ENCODE assay signal across 1 cellular context in genomic region chr1:213492161-213493041, GRCh38.
A peak's percentile ranks its signal among the peaks of the same experiment; 100 is the strongest.
TF ChIP-seq lines count a peak whose summit lies in the region.

No MANE protein-coding gene starts in this region.

TF ChIP-seq in HepG2, 621 proteins besides CTCF, POLR2A, EP300 and RAD21 (continued from another document and continues in another):
- 0 out of 2 replicates have a peak, but pooled peaks have one; percentile 45 for TF ChIP-seq TFE3 (CRISPR knock-in tag; IDR thresholded peaks at IDR 0.05)
- TF ChIP-seq ZSCAN29 (CRISPR knock-in tag; conservative IDR thresholded peaks at IDR 0.05), result 0 out of 2 replicates have a peak, but pooled peaks have one; percentile 26
- TF ChIP-seq ZUFSP (CRISPR knock-in tag; IDR thresholded peaks at IDR 0.05; ENCODE audit: borderline replicate concordance), result no peak
- no peak for TF ChIP-seq HDAC6 (IDR thresholded peaks at IDR 0.05; ENCODE audit: low read depth, low read length)
- TF ChIP-seq MTF2 (CRISPR knock-in tag; IDR thresholded peaks at IDR 0.05; ENCODE audit: borderline replicate concordance), result no peak
- TF ChIP-seq HDAC2 (CRISPR knock-in tag; IDR thresholded peaks at IDR 0.05), result peak; percentile 80
- no peak for TF ChIP-seq CEBPB (IDR thresholded peaks at IDR 0.05; ENCODE audit: borderline replicate concordance, low read depth, low read length)
- peak; percentile 67 for TF ChIP-seq MED1 (CRISPR knock-in tag; IDR thresholded peaks at IDR 0.05)
- no peak for TF ChIP-seq NFYC (CRISPR knock-in tag; IDR thresholded peaks at IDR 0.05)
- TF ChIP-seq, protein P1, sequence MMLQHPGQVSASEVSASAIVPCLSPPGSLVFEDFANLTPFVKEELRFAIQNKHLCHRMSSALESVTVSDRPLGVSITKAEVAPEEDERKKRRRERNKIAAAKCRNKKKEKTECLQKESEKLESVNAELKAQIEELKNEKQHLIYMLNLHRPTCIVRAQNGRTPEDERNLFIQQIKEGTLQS (CRISPR knock-in tag; IDR thresholded peaks at IDR 0.05), result no peak
- no peak for TF ChIP-seq ZNF776 (CRISPR knock-in tag; IDR thresholded peaks at IDR 0.05)
- peak; percentile 41; the same call in 1 of the 2 replicates for TF ChIP-seq MIER3 (CRISPR knock-in tag; IDR thresholded peaks at IDR 0.05; ENCODE audit: borderline replicate concordance)
- no peak for TF ChIP-seq SRSF1 (optimal IDR thresholded peaks at IDR 0.05; ENCODE audit: low read depth, low read length)
- no peak for TF ChIP-seq IRX3 (CRISPR knock-in tag; IDR thresholded peaks at IDR 0.05; ENCODE audit: borderline replicate concordance, low read depth)
- TF ChIP-seq, protein P2, sequence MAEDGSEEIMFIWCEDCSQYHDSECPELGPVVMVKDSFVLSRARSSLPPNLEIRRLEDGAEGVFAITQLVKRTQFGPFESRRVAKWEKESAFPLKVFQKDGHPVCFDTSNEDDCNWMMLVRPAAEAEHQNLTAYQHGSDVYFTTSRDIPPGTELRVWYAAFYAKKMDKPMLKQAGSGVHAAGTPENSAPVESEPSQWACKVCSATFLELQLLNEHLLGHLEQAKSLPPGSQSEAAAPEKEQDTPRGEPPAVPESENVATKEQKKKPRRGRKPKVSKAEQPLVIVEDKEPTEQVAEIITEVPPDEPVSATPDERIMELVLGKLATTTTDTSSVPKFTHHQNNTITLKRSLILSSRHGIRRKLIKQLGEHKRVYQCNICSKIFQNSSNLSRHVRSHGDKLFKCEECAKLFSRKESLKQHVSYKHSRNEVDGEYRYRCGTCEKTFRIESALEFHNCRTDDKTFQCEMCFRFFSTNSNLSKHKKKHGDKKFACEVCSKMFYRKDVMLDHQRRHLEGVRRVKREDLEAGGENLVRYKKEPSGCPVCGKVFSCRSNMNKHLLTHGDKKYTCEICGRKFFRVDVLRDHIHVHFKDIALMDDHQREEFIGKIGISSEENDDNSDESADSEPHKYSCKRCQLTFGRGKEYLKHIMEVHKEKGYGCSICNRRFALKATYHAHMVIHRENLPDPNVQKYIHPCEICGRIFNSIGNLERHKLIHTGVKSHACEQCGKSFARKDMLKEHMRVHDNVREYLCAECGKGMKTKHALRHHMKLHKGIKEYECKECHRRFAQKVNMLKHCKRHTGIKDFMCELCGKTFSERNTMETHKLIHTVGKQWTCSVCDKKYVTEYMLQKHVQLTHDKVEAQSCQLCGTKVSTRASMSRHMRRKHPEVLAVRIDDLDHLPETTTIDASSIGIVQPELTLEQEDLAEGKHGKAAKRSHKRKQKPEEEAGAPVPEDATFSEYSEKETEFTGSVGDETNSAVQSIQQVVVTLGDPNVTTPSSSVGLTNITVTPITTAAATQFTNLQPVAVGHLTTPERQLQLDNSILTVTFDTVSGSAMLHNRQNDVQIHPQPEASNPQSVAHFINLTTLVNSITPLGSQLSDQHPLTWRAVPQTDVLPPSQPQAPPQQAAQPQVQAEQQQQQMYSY (CRISPR knock-in tag; IDR thresholded peaks at IDR 0.05), result no peak
- TF ChIP-seq RNF2 (conservative IDR thresholded peaks at IDR 0.05; ENCODE audit: low read depth), result no peak
- TF ChIP-seq MED13 (CRISPR knock-in tag; IDR thresholded peaks at IDR 0.05), result peak; percentile 67; the same call in 1 of the 2 replicates
- TF ChIP-seq MIER2 (CRISPR knock-in tag; IDR thresholded peaks at IDR 0.05), result no peak
- TF ChIP-seq, protein P3, sequence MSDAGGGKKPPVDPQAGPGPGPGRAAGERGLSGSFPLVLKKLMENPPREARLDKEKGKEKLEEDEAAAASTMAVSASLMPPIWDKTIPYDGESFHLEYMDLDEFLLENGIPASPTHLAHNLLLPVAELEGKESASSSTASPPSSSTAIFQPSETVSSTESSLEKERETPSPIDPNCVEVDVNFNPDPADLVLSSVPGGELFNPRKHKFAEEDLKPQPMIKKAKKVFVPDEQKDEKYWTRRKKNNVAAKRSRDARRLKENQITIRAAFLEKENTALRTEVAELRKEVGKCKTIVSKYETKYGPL (CRISPR knock-in tag; IDR thresholded peaks at IDR 0.05), result no peak
- TF ChIP-seq SP5 (CRISPR knock-in tag; IDR thresholded peaks at IDR 0.05; ENCODE audit: borderline replicate concordance, low read depth), result peak; percentile 63; the same call in 1 of the 2 replicates
- TF ChIP-seq SRY (CRISPR knock-in tag; IDR thresholded peaks at IDR 0.05), result no peak
- TF ChIP-seq ZNF124 (CRISPR knock-in tag; IDR thresholded peaks at IDR 0.05), result no peak
- TF ChIP-seq, protein P4, sequence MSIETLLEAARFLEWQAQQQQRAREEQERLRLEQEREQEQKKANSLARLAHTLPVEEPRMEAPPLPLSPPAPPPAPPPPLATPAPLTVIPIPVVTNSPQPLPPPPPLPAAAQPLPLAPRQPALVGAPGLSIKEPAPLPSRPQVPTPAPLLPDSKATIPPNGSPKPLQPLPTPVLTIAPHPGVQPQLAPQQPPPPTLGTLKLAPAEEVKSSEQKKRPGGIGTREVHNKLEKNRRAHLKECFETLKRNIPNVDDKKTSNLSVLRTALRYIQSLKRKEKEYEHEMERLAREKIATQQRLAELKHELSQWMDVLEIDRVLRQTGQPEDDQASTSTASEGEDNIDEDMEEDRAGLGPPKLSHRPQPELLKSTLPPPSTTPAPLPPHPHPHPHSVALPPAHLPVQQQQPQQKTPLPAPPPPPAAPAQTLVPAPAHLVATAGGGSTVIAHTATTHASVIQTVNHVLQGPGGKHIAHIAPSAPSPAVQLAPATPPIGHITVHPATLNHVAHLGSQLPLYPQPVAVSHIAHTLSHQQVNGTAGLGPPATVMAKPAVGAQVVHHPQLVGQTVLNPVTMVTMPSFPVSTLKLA (IDR thresholded peaks at IDR 0.05), result no peak
- TF ChIP-seq TBX2 (CRISPR knock-in tag; IDR thresholded peaks at IDR 0.05; ENCODE audit: borderline replicate concordance), result peak; percentile 92
- TF ChIP-seq PHB2 (IDR thresholded peaks at IDR 0.05; ENCODE audit: partially characterized antibody), result no peak
- TF ChIP-seq TGIF2 (CRISPR knock-in tag; IDR thresholded peaks at IDR 0.05), result no peak
- TF ChIP-seq ZNF549 (CRISPR knock-in tag; IDR thresholded peaks at IDR 0.05), result no peak
- no peak for TF ChIP-seq ZNF354B (CRISPR knock-in tag; IDR thresholded peaks at IDR 0.05)
- TF ChIP-seq, protein P5, sequence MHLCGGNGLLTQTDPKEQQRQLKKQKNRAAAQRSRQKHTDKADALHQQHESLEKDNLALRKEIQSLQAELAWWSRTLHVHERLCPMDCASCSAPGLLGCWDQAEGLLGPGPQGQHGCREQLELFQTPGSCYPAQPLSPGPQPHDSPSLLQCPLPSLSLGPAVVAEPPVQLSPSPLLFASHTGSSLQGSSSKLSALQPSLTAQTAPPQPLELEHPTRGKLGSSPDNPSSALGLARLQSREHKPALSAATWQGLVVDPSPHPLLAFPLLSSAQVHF (CRISPR knock-in tag; IDR thresholded peaks at IDR 0.05), result no peak
- TF ChIP-seq YY1 (IDR thresholded peaks at IDR 0.05; ENCODE audit: insufficient read depth, insufficient replicate concordance, low read depth, low read length), result peak; percentile 84
- no peak for TF ChIP-seq ZNF17 (CRISPR knock-in tag; IDR thresholded peaks at IDR 0.05)
- no peak for TF ChIP-seq RARG (CRISPR knock-in tag; IDR thresholded peaks at IDR 0.05; ENCODE audit: low read depth)
- no peak for TF ChIP-seq SNRNP70 (IDR thresholded peaks at IDR 0.05; ENCODE audit: low read depth, low read length)
- no peak for TF ChIP-seq STAT6 (CRISPR knock-in tag; IDR thresholded peaks at IDR 0.05; ENCODE audit: borderline replicate concordance)
- TF ChIP-seq ZNF563 (CRISPR knock-in tag; IDR thresholded peaks at IDR 0.05), result no peak
- no peak for TF ChIP-seq ARHGAP35 (CRISPR knock-in tag; IDR thresholded peaks at IDR 0.05; ENCODE audit: borderline replicate concordance)
- TF ChIP-seq ZBTB7A (CRISPR knock-in tag; IDR thresholded peaks at IDR 0.05), result no peak
- TF ChIP-seq HNRNPK (IDR thresholded peaks at IDR 0.05; ENCODE audit: low read depth, low read length, poor library complexity, severe bottlenecking), result no peak
- no peak for TF ChIP-seq KLF11 (CRISPR knock-in tag; IDR thresholded peaks at IDR 0.05)
- no peak for TF ChIP-seq HNRNPL (IDR thresholded peaks at IDR 0.05; ENCODE audit: low read depth, low read length)
- TF ChIP-seq, protein P6, sequence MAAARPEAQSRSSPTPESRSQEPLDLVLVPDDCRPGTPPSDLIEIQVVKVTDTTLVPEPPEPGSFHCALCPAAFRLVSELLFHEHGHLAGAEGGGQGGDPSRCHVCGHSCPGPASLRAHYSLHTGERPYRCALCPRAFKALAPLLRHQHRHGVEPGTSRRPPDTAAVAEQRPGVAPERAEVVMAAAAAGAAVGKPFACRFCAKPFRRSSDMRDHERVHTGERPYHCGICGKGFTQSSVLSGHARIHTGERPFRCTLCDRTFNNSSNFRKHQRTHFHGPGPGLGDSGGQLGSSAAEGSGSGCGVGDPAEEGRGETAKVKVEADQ (CRISPR knock-in tag; IDR thresholded peaks at IDR 0.05; ENCODE audit: borderline replicate concordance), result 0 out of 2 replicates have a peak, but pooled peaks have one; percentile 36
- no peak for TF ChIP-seq TMF1 (CRISPR knock-in tag; IDR thresholded peaks at IDR 0.05; ENCODE audit: low read depth)
- TF ChIP-seq ZMYM2 (CRISPR knock-in tag; IDR thresholded peaks at IDR 0.05), result peak; percentile 44; the same call in 1 of the 2 replicates
- TF ChIP-seq SOX5 (CRISPR knock-in tag; IDR thresholded peaks at IDR 0.05; ENCODE audit: borderline replicate concordance), result peak; percentile 92
- TF ChIP-seq MTA3 (CRISPR knock-in tag; IDR thresholded peaks at IDR 0.05), result no peak
- no peak for TF ChIP-seq MAFG (CRISPR knock-in tag; IDR thresholded peaks at IDR 0.05)
- TF ChIP-seq, protein P7, sequence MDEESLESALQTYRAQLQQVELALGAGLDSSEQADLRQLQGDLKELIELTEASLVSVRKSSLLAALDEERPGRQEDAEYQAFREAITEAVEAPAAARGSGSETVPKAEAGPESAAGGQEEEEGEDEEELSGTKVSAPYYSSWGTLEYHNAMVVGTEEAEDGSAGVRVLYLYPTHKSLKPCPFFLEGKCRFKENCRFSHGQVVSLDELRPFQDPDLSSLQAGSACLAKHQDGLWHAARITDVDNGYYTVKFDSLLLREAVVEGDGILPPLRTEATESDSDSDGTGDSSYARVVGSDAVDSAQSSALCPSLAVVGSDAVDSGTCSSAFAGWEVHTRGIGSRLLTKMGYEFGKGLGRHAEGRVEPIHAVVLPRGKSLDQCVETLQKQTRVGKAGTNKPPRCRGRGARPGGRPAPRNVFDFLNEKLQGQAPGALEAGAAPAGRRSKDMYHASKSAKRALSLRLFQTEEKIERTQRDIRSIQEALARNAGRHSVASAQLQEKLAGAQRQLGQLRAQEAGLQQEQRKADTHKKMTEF (CRISPR knock-in tag; IDR thresholded peaks at IDR 0.05), result peak; percentile 77
- no peak for TF ChIP-seq ZIK1 (CRISPR knock-in tag; IDR thresholded peaks at IDR 0.05; ENCODE audit: borderline replicate concordance, low read depth)
- no peak for TF ChIP-seq ZSCAN5A (CRISPR knock-in tag; IDR thresholded peaks at IDR 0.05; ENCODE audit: borderline replicate concordance)
- TF ChIP-seq HOXA5 (CRISPR knock-in tag; IDR thresholded peaks at IDR 0.05), result peak; percentile 50; the same call in 1 of the 2 replicates
- TF ChIP-seq, protein P8, sequence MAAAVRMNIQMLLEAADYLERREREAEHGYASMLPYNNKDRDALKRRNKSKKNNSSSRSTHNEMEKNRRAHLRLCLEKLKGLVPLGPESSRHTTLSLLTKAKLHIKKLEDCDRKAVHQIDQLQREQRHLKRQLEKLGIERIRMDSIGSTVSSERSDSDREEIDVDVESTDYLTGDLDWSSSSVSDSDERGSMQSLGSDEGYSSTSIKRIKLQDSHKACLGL (CRISPR knock-in tag; IDR thresholded peaks at IDR 0.05), result no peak
- no peak for TF ChIP-seq ZNF20 (CRISPR knock-in tag; IDR thresholded peaks at IDR 0.05)
